Comparison of ENCODE assay signal across 18 cellular contexts in the genomic region with DNA sequence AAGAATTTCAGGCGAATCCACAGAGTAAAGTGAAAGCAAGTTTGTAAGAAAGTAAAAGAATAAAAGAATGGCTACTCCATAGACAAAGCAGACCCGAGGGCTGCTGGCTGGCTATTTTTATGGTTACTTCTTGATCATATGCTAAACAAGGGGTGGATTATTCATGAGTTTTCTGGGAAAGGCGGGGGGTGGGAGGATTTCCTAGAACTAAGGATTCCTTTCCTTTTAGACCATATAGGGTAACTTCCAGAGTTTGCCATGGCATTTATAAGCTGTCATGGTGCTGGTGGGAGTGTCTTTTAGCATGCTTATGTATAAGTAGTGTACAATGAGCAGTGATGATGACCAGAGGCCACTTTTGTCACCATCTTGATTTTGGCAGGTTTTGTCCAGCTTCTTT. TPM values are rescaled to one million over a fixed set of nuclear protein-coding genes. Genes with fewer than 3 reads are reported as not detected.
DNase-seq lines count a peak whose midpoint lies in the region; ATAC-seq, FAIRE-seq and TF ChIP-seq lines count a peak whose summit lies in the region.
"Had no signal": no experiment of that assay in that cellular context is flagged by ENCODE, and none has a peak within 500 bp of the region (broad histone marks: within the 10 kb centered on the region; RNA-seq: fewer than 3 reads in every experiment).

No MANE protein-coding gene starts in this region.

- H3K4me3 Mint-ChIP-seq in brain = peak overlapping the region in 1 of 5 experiments; percentile 47
- H3K4me3 Mint-ChIP-seq: activated naive CD8-positive, alpha-beta T cell treated with anti-CD3 and anti-CD28 coated beads, Interleukin-2, amount 10 ng/mL, durations not matched to agents 7 days and 5 days; stimulated activated effector memory CD8-positive, alpha-beta T cell treated with anti-CD3 and anti-CD28 coated beads, Interleukin-12 subunit alpha, Interleukin-12 subunit beta, amount 100 ng/mL, for 72 hours; T-helper 1 cell treated with Interleukin-12 subunit alpha and Interleukin-12 subunit beta and Interleukin-4 antibody, amounts not matched to agents 30 μg/mL and 1 μg/mL, for 36 hours had no signal

- peaks cover 4 to 27% (median 9%) of the 10 kb centered on the region in 5 experiments for H3K9me3 Mint-ChIP-seq in brain
- H3K9me3 Mint-ChIP-seq: activated naive CD8-positive, alpha-beta T cell treated with anti-CD3 and anti-CD28 coated beads, Interleukin-2, amount 10 ng/mL, durations not matched to agents 7 days and 5 days; stimulated activated effector memory CD8-positive, alpha-beta T cell treated with anti-CD3 and anti-CD28 coated beads, Interleukin-12 subunit alpha, Interleukin-12 subunit beta, amount 100 ng/mL, for 72 hours; T-helper 1 cell treated with Interleukin-12 subunit alpha and Interleukin-12 subunit beta and Interleukin-4 antibody, amounts not matched to agents 30 μg/mL and 1 μg/mL, for 36 hours had no signal

- no peak overlapping the region for H3K4me3 ChIP-seq in AG04450 (ENCODE audit: low read depth, low read length)

- peaks cover 2% of the 10 kb centered on the region for H3K27me3 Mint-ChIP-seq in brain

- no peak for TF ChIP-seq CTCF in AG04450 (IDR thresholded peaks at IDR 0.05; ENCODE audit: low read depth, low read length)
- no peak for TF ChIP-seq CTCF in brain (conservative IDR thresholded peaks at IDR 0.05)

- H3K27ac ChIP-seq in AG04450 (ENCODE audit: low read depth, low read length) = peak overlapping the region; percentile 47

- peaks cover 3% of the 10 kb centered on the region for H3K27me3 ChIP-seq in AG04450 (ENCODE audit: control insufficient read depth, insufficient read depth, low read length)

- CTCF ChIA-PET in AG04450 (lab: Charles Lee) = interaction anchor here (1.0 kb wide), 1 partner anchor 211 kb away, joined by 4 read pairs; no protein-coding TSS in a partner anchor

- FAIRE-seq in GM19239 (lab: Jason Lieb, UNC) = no peak
- FAIRE-seq: frontal cortex, H54 had no signal

- ATAC-seq in HG02938 (IDR thresholded peaks at IDR 0.05; ENCODE audit: unreplicated experiment) = no peak
- ATAC-seq: Panc1; stimulated activated effector memory CD8-positive, alpha-beta T cell treated with anti-CD3 and anti-CD28 coated beads, Interleukin-12 subunit alpha, Interleukin-12 subunit beta, amount 100 ng/mL, for 72 hours had no signal

- H3K9me3 ChIP-seq in AG04450 (ENCODE audit: control insufficient read depth, insufficient read depth, low read length) = no peaks in the 10 kb centered on the region

- peak overlapping the region; percentile 56 to 98 (median 87) for H3K27ac Mint-ChIP-seq in brain
- H3K27ac Mint-ChIP-seq: activated naive CD8-positive, alpha-beta T cell treated with anti-CD3 and anti-CD28 coated beads, Interleukin-2, amount 10 ng/mL, durations not matched to agents 7 days and 5 days; stimulated activated effector memory CD8-positive, alpha-beta T cell treated with anti-CD3 and anti-CD28 coated beads, Interleukin-12 subunit alpha, Interleukin-12 subunit beta, amount 100 ng/mL, for 72 hours; T-helper 1 cell treated with Interleukin-12 subunit alpha and Interleukin-12 subunit beta and Interleukin-4 antibody, amounts not matched to agents 30 μg/mL and 1 μg/mL, for 36 hours had no signal

- no peaks in the 10 kb centered on the region for H3K36me3 Mint-ChIP-seq in brain
- H3K36me3 Mint-ChIP-seq: activated naive CD8-positive, alpha-beta T cell treated with anti-CD3 and anti-CD28 coated beads, Interleukin-2, amount 10 ng/mL, durations not matched to agents 7 days and 5 days; stimulated activated effector memory CD8-positive, alpha-beta T cell treated with anti-CD3 and anti-CD28 coated beads, Interleukin-12 subunit alpha, Interleukin-12 subunit beta, amount 100 ng/mL, for 72 hours had no signal

- POLR2A ChIA-PET in AG04450 (lab: Yijun Ruan, JAX) = interaction anchor here (0.7 kb wide), 1 partner anchor 89 kb away, joined by 8 read pairs; no protein-coding TSS in a partner anchor

- peaks cover 70% of the 10 kb centered on the region for H3K4me1 Mint-ChIP-seq in brain
- H3K4me1 Mint-ChIP-seq: stimulated activated effector memory CD8-positive, alpha-beta T cell treated with anti-CD3 and anti-CD28 coated beads, Interleukin-12 subunit alpha, Interleukin-12 subunit beta, amount 100 ng/mL, for 72 hours had no signal

- DNase-seq in AG04450 (ENCODE audit: low read depth, low spot score) = no peak
- DNase-seq in M059J (ENCODE audit: low read depth) = peak; percentile 89
- DNase-seq in iris pigment epithelial cell (ENCODE audit: low read depth) = peak; percentile 44
- no peak for DNase-seq in GM19239 (ENCODE audit: insufficient read length, low spot score)
- DNase-seq in COR-L47 (lab: John Stamatoyannopoulos, UW) = no peak
- no peak for DNase-seq in amygdala (lab: John Stamatoyannopoulos, UW)
- DNase-seq: activated CD4-positive, alpha-beta T cell treated with anti-CD3 and anti-CD28 coated beads for 1 hour; activated naive CD8-positive, alpha-beta T cell treated with anti-CD3 and anti-CD28 coated beads, Interleukin-2, amount 10 ng/mL, durations not matched to agents 7 days and 5 days; Kasumi-1; NCI-H2029; NCI-H69 had no signal

RNA-seq across cellular contexts. Expression of gene SLC4A3, which starts 59.8 kb away (rescaled TPM):
- polyA plus RNA-seq in AG04450 (2011; rRNA removed) = 3.3 and 5.2 TPM in 2 replicates
- polyA minus RNA-seq in AG04450 (2011; rRNA and poly(A)+ RNA removed) = 3.4 and 3.9 TPM in 2 replicates
- 1.2 and 2.6 TPM in 2 replicates for total RNA-seq in M059J (2014; rRNA removed; shearing (Covaris generic))
- 16.6 TPM for polyA plus RNA-seq in brain (ENCODE audit: insufficient read depth, low read depth, low replicate concordance)
- total RNA-seq: activated naive CD8-positive, alpha-beta T cell treated with anti-CD3 and anti-CD28 coated beads, Interleukin-2, amount 10 ng/mL, durations not matched to agents 7 days and 5 days had no signal

Comparison
In these comparisons a context has a peak if more than half of its experiments do, and no peak if none do; other contexts are left out.
1. DNase-seq: peak in M059J (single experiment) and iris pigment epithelial cell (single experiment); none in AG04450 (single experiment), GM19239 (single experiment), COR-L47 (single experiment) and amygdala (0 of 56).